In the genomic region with DNA sequence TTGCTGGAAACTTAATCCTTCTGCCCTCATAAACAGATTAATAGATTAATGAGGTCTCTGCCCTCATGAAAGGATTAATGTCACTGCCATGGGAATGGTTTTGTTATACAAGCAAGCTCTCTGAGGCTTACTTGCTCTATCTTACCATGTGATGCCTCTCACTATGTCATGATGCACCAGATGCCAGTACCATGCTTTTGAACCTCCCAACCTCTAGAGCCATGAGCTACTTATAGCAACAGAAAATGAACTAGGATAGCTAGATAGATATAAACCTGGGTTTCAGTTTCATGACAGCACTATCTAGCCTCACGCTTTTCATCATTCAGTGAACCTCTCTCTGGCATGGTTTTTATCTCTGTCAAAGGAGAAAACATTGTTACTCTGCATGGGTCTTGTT, we compare ENCODE assay signal across 17 cellular contexts.
DNase-seq lines count a peak whose midpoint lies in the region; ATAC-seq and TF ChIP-seq lines count a peak whose summit lies in the region.
"Had no signal": no experiment of that assay in that cellular context is flagged by ENCODE, and none has a peak within 500 bp of the region (broad histone marks: within the 10 kb centered on the region; RNA-seq: fewer than 3 reads in every experiment).

No MANE protein-coding gene starts in this region.

- no peak overlapping the region for H4K5ac ChIP-seq in mesendoderm (ENCODE audit: low read length)

- no TSS peak for BruUV-seq in A673 (replicated peaks; lab: Mats Ljungman, UMichigan)

- CTCF ChIA-PET in A673 (lab: Charles Lee) = no interaction called here

- H3K36me3 ChIP-seq in A673 (ENCODE audit: insufficient read depth, low read length, poor library complexity, severe bottlenecking) (no peaks in the 10 kb centered on the region), WERI-Rb-1 (no peaks in the 10 kb centered on the region), mesendoderm (ENCODE audit: control insufficient read depth, insufficient read depth, low read length) (no peaks in the 10 kb centered on the region)
- H3K36me3 ChIP-seq: BLaER1 treated with 17β-estradiol and CSF1 and Interleukin-3, amounts not matched to agents 10 nM and 100 nM had no signal

- ATAC-seq in GM18867 (IDR thresholded peaks at IDR 0.05; ENCODE audit: unreplicated experiment) = peak; percentile 45
- ATAC-seq: GM23338 had no signal

- POLR2A ChIA-PET in A673 (lab: Charles Lee; ENCODE audit: low non-redundant PET) = no interaction called here

- H3K4me1 ChIP-seq in A673 (ENCODE audit: insufficient read depth, low read length, poor library complexity, severe bottlenecking) (peaks cover 3% of the 10 kb centered on the region), mesendoderm (ENCODE audit: control insufficient read depth, low read depth, low read length) (peaks cover 3% of the 10 kb centered on the region)

- no CpG with 5 or more reads among the region's 1 CpG for WGBS in mesendoderm (ENCODE audit: extremely low coverage, insufficient coverage, low lambda C conversion rate)

- H3K4me3 ChIP-seq in A673 (ENCODE audit: low read depth, low read length, poor library complexity, severe bottlenecking) (no peak overlapping the region), WERI-Rb-1 (ENCODE audit: low read depth, low read length) (no peak overlapping the region), mesendoderm (ENCODE audit: low read length) (no peak overlapping the region)
- H3K4me3 ChIP-seq: BLaER1 treated with 17β-estradiol and CSF1 and Interleukin-3, amounts not matched to agents 10 nM and 100 nM; GM23338 had no signal

- intact Hi-C loops in A673 (cut with micrococcal nuclease; ENCODE audit: unreplicated experiment) = no loop called here

- no peaks in the 10 kb centered on the region for H3K27me3 ChIP-seq in A673 (replicated peaks; ENCODE audit: insufficient read depth, low read depth, low read length, poor library complexity)
- H3K27me3 ChIP-seq in WERI-Rb-1 (ENCODE audit: insufficient read depth, low read depth, severe bottlenecking) = no peaks in the 10 kb centered on the region
- H3K27me3 ChIP-seq in mesendoderm (ENCODE audit: insufficient read depth, low read length, poor library complexity) = no peaks in the 10 kb centered on the region
- H3K27me3 ChIP-seq: BLaER1 treated with 17β-estradiol and CSF1 and Interleukin-3, amounts not matched to agents 10 nM and 100 nM had no signal

- no peak overlapping the region for H2BK5ac ChIP-seq in mesendoderm (ENCODE audit: low read length)

- H3K18ac ChIP-seq in mesendoderm (ENCODE audit: low read length) = no peak overlapping the region

- H3K9me3 ChIP-seq in A673 (ENCODE audit: low read depth, low read length, poor library complexity, severe bottlenecking) = no peaks in the 10 kb centered on the region
- no peaks in the 10 kb centered on the region for H3K9me3 ChIP-seq in WERI-Rb-1 (ENCODE audit: severe bottlenecking)
- H3K9me3 ChIP-seq: BLaER1 treated with 17β-estradiol and CSF1 and Interleukin-3, amounts not matched to agents 10 nM and 100 nM had no signal

- H3K23ac ChIP-seq in mesendoderm (ENCODE audit: low read length) = no peak overlapping the region

- no peak overlapping the region for H3K4me2 ChIP-seq in mesendoderm (ENCODE audit: low read length)
- H3K4me2 ChIP-seq: GM23338 had no signal

- H3K4ac ChIP-seq in mesendoderm (ENCODE audit: low read depth, low read length) = no peak overlapping the region

- H3K79me1 ChIP-seq in mesendoderm (ENCODE audit: low read length) = no peaks in the 10 kb centered on the region

- H2AK5ac ChIP-seq in mesendoderm (ENCODE audit: low read length) = no peak overlapping the region

- H2BK120ac ChIP-seq in mesendoderm (ENCODE audit: low read depth, low read length) = no peak overlapping the region

- no peak overlapping the region for H2BK15ac ChIP-seq in mesendoderm (replicated peaks; ENCODE audit: low read depth)

- no peaks in the 10 kb centered on the region for H3K79me2 ChIP-seq in mesendoderm (ENCODE audit: control insufficient read depth, insufficient read depth, low read length)

- no peak overlapping the region for H4K8ac ChIP-seq in mesendoderm (ENCODE audit: low read depth, low read length)

- H3K27ac ChIP-seq in A673 (ENCODE audit: low read depth, low read length, poor library complexity, severe bottlenecking) (no peak overlapping the region), WERI-Rb-1 (no peak overlapping the region), mesendoderm (ENCODE audit: low read depth, low read length) (no peak overlapping the region)
- H3K27ac ChIP-seq: BLaER1 treated with 17β-estradiol and CSF1 and Interleukin-3, amounts not matched to agents 10 nM and 100 nM; HL-60 had no signal

- H3K9ac ChIP-seq in mesendoderm (ENCODE audit: low read length) = no peak overlapping the region
- H3K9ac ChIP-seq: BLaER1 treated with 17β-estradiol and CSF1 and Interleukin-3, amounts not matched to agents 10 nM and 100 nM had no signal

- DNase-seq in A673 (ENCODE audit: low spot score) (peak; percentile 8), NCI-H524 (lab: John Stamatoyannopoulos, UW) (peak; percentile 52 to 84), WERI-Rb-1 (peak; percentile 17), iPS-NIHi7 (ENCODE audit: extremely low spot score) (no peak), mesendoderm (no peak), NCI-H2081 treated with DMSO at 0.1 percent for 48 hours (lab: John Stamatoyannopoulos, UW) (no peak)
- no peak for DNase-seq in effector CD8-positive, alpha-beta T cell (lab: John Stamatoyannopoulos, UW)
- DNase-seq: 8988T; ACHN; CD4-positive, CD25-positive, alpha-beta regulatory T cell; DMS79 treated with DMSO at 0.1 percent for 48 hours; EL; H9 had no signal

- TF ChIP-seq CTCF in A673 (conservative IDR thresholded peaks at IDR 0.05; ENCODE audit: low read depth, low read length) = no peak
- no peak for TF ChIP-seq CTCF in WERI-Rb-1 (IDR thresholded peaks at IDR 0.05; ENCODE audit: low read depth, low read length)

- H3K56ac ChIP-seq in mesendoderm (ENCODE audit: low read length) = no peak overlapping the region

Comparison
In these comparisons a context has a peak if more than half of its experiments do, and no peak if none do; other contexts are left out.
1. DNase-seq: peak in A673 (single experiment), NCI-H524 (2 of 2) and WERI-Rb-1 (single experiment); none in iPS-NIHi7 (single experiment), mesendoderm (single experiment), effector CD8-positive, alpha-beta T cell (single experiment) and NCI-H2081 treated with DMSO at 0.1 percent for 48 hours (single experiment).